ENCODE assay signal across 15 cellular contexts in the genomic region with DNA sequence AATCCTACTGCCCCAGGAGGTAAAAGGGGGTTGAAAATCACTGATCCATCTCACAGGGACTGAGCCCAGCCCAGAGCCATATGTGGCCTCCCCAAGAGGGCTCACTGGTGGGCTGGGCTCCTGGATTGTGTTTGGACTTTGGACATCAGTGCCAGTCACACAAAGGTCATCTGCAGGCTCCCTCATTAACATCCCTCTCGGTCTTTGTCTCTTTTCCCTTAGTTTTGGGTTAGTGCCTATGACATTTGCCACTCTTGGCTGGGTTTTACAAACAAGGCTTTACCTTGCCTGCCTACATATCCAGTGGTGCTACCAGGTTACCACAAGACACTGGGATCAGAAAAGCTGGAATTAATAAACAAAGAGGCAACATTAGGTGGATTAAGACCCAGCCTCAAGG. TPM values are rescaled to one million over a fixed set of nuclear protein-coding genes. Genes with fewer than 3 reads are reported as not detected.
DNase-seq lines count a peak whose midpoint lies in the region; ATAC-seq and TF ChIP-seq lines count a peak whose summit lies in the region.
"Had no signal": no experiment of that assay in that cellular context is flagged by ENCODE, and none has a peak within 500 bp of the region (broad histone marks: within the 10 kb centered on the region; RNA-seq: fewer than 3 reads in every experiment).

No MANE protein-coding gene starts in this region.

- H3K36me3 ChIP-seq in left ventricle myocardium inferior (peaks cover 13% of the 10 kb centered on the region), right lobe of liver (peaks cover 0 to 3% (median 0%) of the 10 kb centered on the region in 4 donors)

- DNase-seq in left ventricle myocardium inferior, result no peak
- DNase-seq in Right ventricle myocardium inferior (ENCODE audit: missing footprints), result no peak
- no peak for DNase-seq in left colon
- DNase-seq in right lobe of liver, result peak in 2 of 3 donors; percentile 69 to 76
- no peak for DNase-seq in progenitor cell of endocrine pancreas (ENCODE audit: low spot score, unreplicated experiment)
- DNase-seq in NCI-H510A treated with DMSO at 0.1 percent for 48 hours (lab: John Stamatoyannopoulos, UW), result no peak
- DNase-seq in immature natural killer cell, result no peak
- DNase-seq in stimulated activated naive CD8-positive, alpha-beta T cell treated with anti-CD3 and anti-CD28 coated beads, Interleukin-15, Interleukin-2, amounts not matched to agents 100 U/mL and 50 U/mL, for 24 hours, result no peak
- DNase-seq: Calu3; CD4-positive, alpha-beta T cell; DMS79; GOT3; H9 had no signal

- H3K4me3 ChIP-seq in left ventricle myocardium inferior (no peak overlapping the region), right lobe of liver (no peak overlapping the region)
- H3K4me3 ChIP-seq: BLaER1 treated with 17β-estradiol and CSF1 and Interleukin-3, amounts not matched to agents 10 nM and 100 nM had no signal

- H3K27me3 Mint-ChIP-seq in progenitor cell of endocrine pancreas, result no peaks in the 10 kb centered on the region
- peaks cover 0 to 3% (median 0%) of the 10 kb centered on the region in 3 donors for H3K27me3 Mint-ChIP-seq in immature natural killer cell (ENCODE audit: low read depth in 3 of 3)
- H3K27me3 Mint-ChIP-seq: CD4-positive, alpha-beta T cell had no signal

- intact Hi-C loops in left ventricle myocardium inferior (cut with micrococcal nuclease) (no loop called here), Right ventricle myocardium inferior (cut with DNase I) (no loop called here), left colon (cut with DNase I, micrococcal nuclease) (no loop called here), right lobe of liver (cut with DNase I) (no loop called here)

- H3K4me1 Mint-ChIP-seq in progenitor cell of endocrine pancreas (ENCODE audit: low read depth) (peaks cover 11% of the 10 kb centered on the region), immature natural killer cell (no peaks in the 10 kb centered on the region)
- H3K4me1 Mint-ChIP-seq: H9 had no signal

- WGBS in right lobe of liver (ENCODE audit: insufficient coverage, low coverage, low lambda C conversion rate, missing lambda C conversion rate), result 11% methylated on average over 1 of the region's 1 CpG

- H3K27ac Mint-ChIP-seq in progenitor cell of endocrine pancreas, result peak overlapping the region; percentile 10
- no peak overlapping the region for H3K27ac Mint-ChIP-seq in immature natural killer cell
- H3K27ac Mint-ChIP-seq: CD4-positive, alpha-beta T cell had no signal

- H3K9me3 ChIP-seq in left ventricle myocardium inferior (replicated peaks) (no peaks in the 10 kb centered on the region), right lobe of liver (no peaks in the 10 kb centered on the region)
- H3K9me3 ChIP-seq: BLaER1 treated with 17β-estradiol and CSF1 and Interleukin-3, amounts not matched to agents 10 nM and 100 nM had no signal

- H3K9me3 Mint-ChIP-seq in progenitor cell of endocrine pancreas (ENCODE audit: low read depth) (no peaks in the 10 kb centered on the region), immature natural killer cell (no peaks in the 10 kb centered on the region)
- H3K9me3 Mint-ChIP-seq: CD4-positive, alpha-beta T cell; H9 had no signal

- H3K27ac ChIP-seq in left ventricle myocardium inferior (replicated peaks) (peak overlapping the region; percentile 84), right lobe of liver (peak overlapping the region; percentile 6 to 76 (median 62))
- H3K27ac ChIP-seq: 22Rv1; BLaER1 treated with 17β-estradiol and CSF1 and Interleukin-3, amounts not matched to agents 10 nM and 100 nM had no signal

- H3K27me3 ChIP-seq in left ventricle myocardium inferior (ENCODE audit: low read depth) (no peaks in the 10 kb centered on the region), right lobe of liver (no peaks in the 10 kb centered on the region)
- H3K27me3 ChIP-seq: BLaER1 treated with 17β-estradiol and CSF1 and Interleukin-3, amounts not matched to agents 10 nM and 100 nM had no signal

- no peak for ATAC-seq in Right ventricle myocardium inferior
- peak; percentile 74 for ATAC-seq in left colon
- peak; percentile 76 to 89 (median 84) for ATAC-seq in right lobe of liver
- ATAC-seq in stimulated activated naive CD8-positive, alpha-beta T cell treated with anti-CD3 and anti-CD28 coated beads, Interleukin-15, Interleukin-2, amounts not matched to agents 100 U/mL and 50 U/mL, for 24 hours, result no peak

- peaks cover 33% of the 10 kb centered on the region for H3K4me1 ChIP-seq in left ventricle myocardium inferior
- H3K4me1 ChIP-seq in right lobe of liver, result peaks cover 0 to 43% (median 16%) of the 10 kb centered on the region in 4 donors

- no peak for TF ChIP-seq CTCF in left ventricle myocardium inferior (IDR thresholded peaks at IDR 0.05; ENCODE audit: borderline replicate concordance)
- TF ChIP-seq CTCF in right lobe of liver (IDR thresholded peaks at IDR 0.05), result no peak
- no peak for TF ChIP-seq CTCF in progenitor cell of endocrine pancreas (IDR thresholded peaks at IDR 0.05; ENCODE audit: unreplicated experiment)

- H3K4me3 Mint-ChIP-seq in progenitor cell of endocrine pancreas (ENCODE audit: low read depth), result no peak overlapping the region
- H3K4me3 Mint-ChIP-seq in immature natural killer cell, result no peak overlapping the region
- H3K4me3 Mint-ChIP-seq: CD4-positive, alpha-beta T cell; H9 had no signal

- H3K36me3 Mint-ChIP-seq in progenitor cell of endocrine pancreas (ENCODE audit: insufficient read depth) (peaks cover 27% of the 10 kb centered on the region), immature natural killer cell (peaks cover 8 to 27% (median 15%) of the 10 kb centered on the region in 3 donors)

- no peak for TF ChIP-seq POLR2A in right lobe of liver (IDR thresholded peaks at IDR 0.05)

RNA-seq across cellular contexts. Expression of a gene that starts 27.9 kb away (rescaled TPM):
- total RNA-seq in left ventricle myocardium inferior, result 16.5 TPM
- total RNA-seq in Right ventricle myocardium inferior, result 19.7 TPM
- 10 to 100 TPM; 18.8 to 21.6 TPM for total RNA-seq in left colon
- 10 to 100 TPM in 4 of 6 experiments, 1 to 10 TPM in 2; 7.1 to 16.8 (median 11.5) TPM for total RNA-seq in right lobe of liver
- 69.6 and 75.6 TPM in 2 replicates for total RNA-seq in progenitor cell of endocrine pancreas
- polyA plus RNA-seq in immature natural killer cell, result 1 to 10 TPM; 5.7 to 7.0 (median 6.0) TPM

RNA-seq across cellular contexts. Expression of a gene that starts 28.2 kb away (rescaled TPM):
- total RNA-seq in left ventricle myocardium inferior (18.8 TPM), Right ventricle myocardium inferior (20.2 TPM), left colon (10 to 100 TPM; 21.8 to 23.6 TPM), right lobe of liver (10 to 100 TPM; 16.9 to 26.1 (median 25.3) TPM), progenitor cell of endocrine pancreas (32.5 and 37.1 TPM in 2 replicates)
- 10 to 100 TPM; 26.5 to 36.0 (median 29.2) TPM for polyA plus RNA-seq in immature natural killer cell

RNA-seq across cellular contexts. Expression of a gene that starts 39.5 kb away (rescaled TPM):
- not detected for total RNA-seq in left ventricle myocardium inferior
- not detected for total RNA-seq in Right ventricle myocardium inferior
- total RNA-seq in left colon, result under 1 TPM; 0.56 to 0.58 TPM
- 1 to 10 TPM in 5 of 6 experiments, under 1 TPM in 1; 0.26 to 4.7 (median 2.0) TPM for total RNA-seq in right lobe of liver
- 6.6 and 6.8 TPM in 2 replicates for total RNA-seq in progenitor cell of endocrine pancreas
- under 1 TPM in 1 of 3 donors, not detected in 2; 0.12 TPM for polyA plus RNA-seq in immature natural killer cell

Comparison
In these comparisons a context has a peak if more than half of its experiments do, and no peak if none do; other contexts are left out.
1. DNase-seq: peak in right lobe of liver (2 of 3); none in left ventricle myocardium inferior (single experiment), Right ventricle myocardium inferior (single experiment), left colon (0 of 2), progenitor cell of endocrine pancreas (single experiment), NCI-H510A treated with DMSO at 0.1 percent for 48 hours (single experiment), immature natural killer cell (0 of 3) and stimulated activated naive CD8-positive, alpha-beta T cell treated with anti-CD3 and anti-CD28 coated beads, Interleukin-15, Interleukin-2, amounts not matched to agents 100 U/mL and 50 U/mL, for 24 hours (single experiment).
2. ATAC-seq: peak in left colon (single experiment) and right lobe of liver (4 of 4); none in Right ventricle myocardium inferior (single experiment) and stimulated activated naive CD8-positive, alpha-beta T cell treated with anti-CD3 and anti-CD28 coated beads, Interleukin-15, Interleukin-2, amounts not matched to agents 100 U/mL and 50 U/mL, for 24 hours (single experiment).